Comparison of ENCODE assay signal across 1 cellular context in the genomic region with DNA sequence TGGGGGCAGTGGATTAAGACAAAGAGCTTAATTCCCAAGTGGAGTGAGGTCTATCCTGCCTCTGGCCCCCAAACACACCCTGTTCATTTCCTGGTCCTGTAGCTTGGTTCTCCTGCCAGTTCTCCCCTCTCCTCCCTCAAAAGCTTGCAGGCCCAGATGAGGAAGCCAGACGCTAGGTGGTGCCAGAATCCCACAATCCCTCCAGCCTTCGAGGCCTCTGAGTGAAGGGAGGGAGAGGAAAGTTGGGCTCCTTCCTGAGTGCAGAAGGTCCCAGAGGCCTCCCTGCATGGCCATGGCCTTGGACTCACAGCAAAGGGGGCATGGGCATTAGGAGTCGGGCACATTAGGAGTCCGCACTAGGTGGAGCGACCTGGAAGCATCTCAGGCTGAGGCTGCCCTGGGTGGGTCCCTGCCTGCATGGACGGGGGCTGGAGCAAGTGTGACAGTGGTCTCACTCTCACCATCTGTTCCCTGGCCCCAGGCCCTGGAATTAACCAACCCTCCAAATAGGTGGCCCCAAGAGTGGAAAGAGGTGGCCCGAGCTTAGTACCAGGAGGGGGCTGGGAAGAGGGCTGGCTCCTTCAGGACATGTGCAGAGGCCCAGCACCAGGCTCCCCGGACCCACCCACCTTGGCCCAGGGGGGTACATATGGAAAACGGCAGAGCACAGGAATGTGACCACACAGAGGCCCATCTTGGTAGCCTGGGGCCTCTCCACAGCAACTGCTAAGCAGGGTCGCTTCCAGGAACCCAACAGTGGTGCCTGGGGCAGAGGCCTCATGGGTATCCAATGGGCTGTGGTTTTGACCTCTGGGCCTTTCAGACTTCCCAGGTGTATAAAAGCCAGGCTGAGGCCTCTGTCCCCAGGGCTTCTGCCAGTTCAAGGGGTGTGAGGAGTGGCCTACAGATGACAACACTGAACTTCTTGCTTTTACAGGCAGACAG.
TF ChIP-seq lines count a peak whose summit lies in the region.

No MANE protein-coding gene starts in this region.

TF ChIP-seq in GM23338, 12 proteins besides CTCF, POLR2A, EP300 and RAD21:
- TF ChIP-seq, protein P1, sequence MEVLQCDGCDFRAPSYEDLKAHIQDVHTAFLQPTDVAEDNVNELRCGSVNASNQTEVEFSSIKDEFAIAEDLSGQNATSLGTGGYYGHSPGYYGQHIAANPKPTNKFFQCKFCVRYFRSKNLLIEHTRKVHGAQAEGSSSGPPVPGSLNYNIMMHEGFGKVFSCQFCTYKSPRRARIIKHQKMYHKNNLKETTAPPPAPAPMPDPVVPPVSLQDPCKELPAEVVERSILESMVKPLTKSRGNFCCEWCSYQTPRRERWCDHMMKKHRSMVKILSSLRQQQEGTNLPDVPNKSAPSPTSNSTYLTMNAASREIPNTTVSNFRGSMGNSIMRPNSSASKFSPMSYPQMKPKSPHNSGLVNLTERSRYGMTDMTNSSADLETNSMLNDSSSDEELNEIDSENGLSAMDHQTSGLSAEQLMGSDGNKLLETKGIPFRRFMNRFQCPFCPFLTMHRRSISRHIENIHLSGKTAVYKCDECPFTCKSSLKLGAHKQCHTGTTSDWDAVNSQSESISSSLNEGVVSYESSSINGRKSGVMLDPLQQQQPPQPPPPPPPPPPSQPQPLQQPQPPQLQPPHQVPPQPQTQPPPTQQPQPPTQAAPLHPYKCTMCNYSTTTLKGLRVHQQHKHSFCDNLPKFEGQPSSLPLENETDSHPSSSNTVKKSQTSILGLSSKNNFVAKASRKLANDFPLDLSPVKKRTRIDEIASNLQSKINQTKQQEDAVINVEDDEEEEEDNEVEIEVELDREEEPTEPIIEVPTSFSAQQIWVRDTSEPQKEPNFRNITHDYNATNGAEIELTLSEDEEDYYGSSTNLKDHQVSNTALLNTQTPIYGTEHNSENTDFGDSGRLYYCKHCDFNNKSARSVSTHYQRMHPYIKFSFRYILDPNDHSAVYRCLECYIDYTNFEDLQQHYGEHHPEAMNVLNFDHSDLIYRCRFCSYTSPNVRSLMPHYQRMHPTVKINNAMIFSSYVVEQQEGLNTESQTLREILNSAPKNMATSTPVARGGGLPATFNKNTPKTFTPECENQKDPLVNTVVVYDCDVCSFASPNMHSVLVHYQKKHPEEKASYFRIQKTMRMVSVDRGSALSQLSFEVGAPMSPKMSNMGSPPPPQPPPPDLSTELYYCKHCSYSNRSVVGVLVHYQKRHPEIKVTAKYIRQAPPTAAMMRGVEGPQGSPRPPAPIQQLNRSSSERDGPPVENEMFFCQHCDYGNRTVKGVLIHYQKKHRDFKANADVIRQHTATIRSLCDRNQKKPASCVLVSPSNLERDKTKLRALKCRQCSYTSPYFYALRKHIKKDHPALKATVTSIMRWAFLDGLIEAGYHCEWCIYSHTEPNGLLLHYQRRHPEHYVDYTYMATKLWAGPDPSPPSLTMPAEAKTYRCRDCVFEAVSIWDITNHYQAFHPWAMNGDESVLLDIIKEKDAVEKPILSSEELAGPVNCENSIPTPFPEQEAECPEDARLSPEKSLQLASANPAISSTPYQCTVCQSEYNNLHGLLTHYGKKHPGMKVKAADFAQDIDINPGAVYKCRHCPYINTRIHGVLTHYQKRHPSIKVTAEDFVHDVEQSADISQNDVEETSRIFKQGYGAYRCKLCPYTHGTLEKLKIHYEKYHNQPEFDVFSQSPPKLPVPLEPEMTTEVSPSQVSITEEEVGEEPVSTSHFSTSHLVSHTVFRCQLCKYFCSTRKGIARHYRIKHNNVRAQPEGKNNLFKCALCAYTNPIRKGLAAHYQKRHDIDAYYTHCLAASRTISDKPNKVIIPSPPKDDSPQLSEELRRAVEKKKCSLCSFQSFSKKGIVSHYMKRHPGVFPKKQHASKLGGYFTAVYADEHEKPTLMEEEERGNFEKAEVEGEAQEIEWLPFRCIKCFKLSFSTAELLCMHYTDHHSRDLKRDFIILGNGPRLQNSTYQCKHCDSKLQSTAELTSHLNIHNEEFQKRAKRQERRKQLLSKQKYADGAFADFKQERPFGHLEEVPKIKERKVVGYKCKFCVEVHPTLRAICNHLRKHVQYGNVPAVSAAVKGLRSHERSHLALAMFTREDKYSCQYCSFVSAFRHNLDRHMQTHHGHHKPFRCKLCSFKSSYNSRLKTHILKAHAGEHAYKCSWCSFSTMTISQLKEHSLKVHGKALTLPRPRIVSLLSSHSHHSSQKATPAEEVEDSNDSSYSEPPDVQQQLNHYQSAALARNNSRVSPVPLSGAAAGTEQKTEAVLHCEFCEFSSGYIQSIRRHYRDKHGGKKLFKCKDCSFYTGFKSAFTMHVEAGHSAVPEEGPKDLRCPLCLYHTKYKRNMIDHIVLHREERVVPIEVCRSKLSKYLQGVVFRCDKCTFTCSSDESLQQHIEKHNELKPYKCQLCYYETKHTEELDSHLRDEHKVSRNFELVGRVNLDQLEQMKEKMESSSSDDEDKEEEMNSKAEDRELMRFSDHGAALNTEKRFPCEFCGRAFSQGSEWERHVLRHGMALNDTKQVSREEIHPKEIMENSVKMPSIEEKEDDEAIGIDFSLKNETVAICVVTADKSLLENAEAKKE (CRISPR knock-in tag; IDR thresholded peaks at IDR 0.05) = 0 out of 2 replicates have a peak, but pooled peaks have one; percentile 10
- no peak for TF ChIP-seq ZNF114 (CRISPR knock-in tag; IDR thresholded peaks at IDR 0.05)
